ENCODE assay signal across 8 cellular contexts in genomic region chr17:50026901-50027638, GRCh38. TPM values are rescaled to one million over a fixed set of nuclear protein-coding genes. Genes with fewer than 3 reads are reported as not detected.
DNase-seq lines count a peak whose midpoint lies in the region; ATAC-seq and TF ChIP-seq lines count a peak whose summit lies in the region.

No MANE protein-coding gene starts in this region.

- H3K4me3 ChIP-seq in endodermal cell (ENCODE audit: low read length): no peak overlapping the region

- H3K36me3 Mint-ChIP-seq in endodermal cell (ENCODE audit: low read depth): no peaks in the 10 kb centered on the region

- H3K36me3 ChIP-seq in endodermal cell (ENCODE audit: control insufficient read depth, insufficient read depth, low read length): no peaks in the 10 kb centered on the region

- H3K9ac ChIP-seq in endodermal cell (ENCODE audit: extremely low read depth, low read length, poor library complexity, severe bottlenecking): no peak overlapping the region

- H3K9me3 ChIP-seq in endodermal cell (ENCODE audit: control insufficient read depth, low read length): no peaks in the 10 kb centered on the region

- H3K4me1 ChIP-seq in endodermal cell (ENCODE audit: control insufficient read depth, insufficient read depth, low read length): peaks cover 3% of the 10 kb centered on the region

- H3K4me3 Mint-ChIP-seq in endodermal cell: no peak overlapping the region

- ATAC-seq in GM19452 (IDR thresholded peaks at IDR 0.05; ENCODE audit: unreplicated experiment): no peak

- H3K27ac ChIP-seq in endodermal cell (ENCODE audit: low read depth, low read length): no peak overlapping the region

- DNase-seq in AML-193 (lab: John Stamatoyannopoulos, UW) (peak; percentile 60 to 66), H4 (ENCODE audit: low spot score) (peak; percentile 88), NCI-H774 (lab: John Stamatoyannopoulos, UW) (peak; percentile 68), endodermal cell (peak; percentile 99), middle frontal gyrus (ENCODE audit: extremely low spot score, low spot score) (peak; percentile 59)
- DNase-seq in activated CD8-positive, alpha-beta memory T cell treated with anti-CD3 and anti-CD28 coated beads for 48 hours (ENCODE audit: low read depth in 2 of 3, low spot score in 2 of 3): peak; percentile 43 to 83 (median 77)
- DNase-seq in stimulated activated CD8-positive, alpha-beta memory T cell treated with anti-CD3 and anti-CD28 coated beads, Interleukin-15, amount 100 ng/mL, for 48 hours (ENCODE audit: low read depth in 2 of 2): peak; percentile 51 to 57

- WGBS in endodermal cell (ENCODE audit: insufficient coverage in 1 of 2, insufficient read length in 1 of 2), 2 experiments: 27 to 30% methylated on average over 14 to 27 of the region's 28 CpGs

- peaks cover 12% of the 10 kb centered on the region for H3K4me1 Mint-ChIP-seq in endodermal cell

- H3K27me3 ChIP-seq in endodermal cell (ENCODE audit: control insufficient read depth, insufficient read depth, low read length, poor library complexity, severe bottlenecking): peaks cover 9% of the 10 kb centered on the region

- peaks cover 25% of the 10 kb centered on the region for H3K27me3 Mint-ChIP-seq in endodermal cell (ENCODE audit: insufficient read depth)

- H3K9me3 Mint-ChIP-seq in endodermal cell: no peaks in the 10 kb centered on the region

- peak; percentile 94 for TF ChIP-seq CTCF in endodermal cell (conservative IDR thresholded peaks at IDR 0.05)

- H3K27ac Mint-ChIP-seq in endodermal cell: no peak overlapping the region

RNA-seq across cellular contexts. Expression of gene ITGA3, which starts 28.8 kb away (rescaled TPM):
- 106 and 129 TPM in 2 replicates for total RNA-seq in H4 (2014; rRNA removed; shearing (Covaris generic))
- total RNA-seq in endodermal cell: 10 to 100 TPM; 16.6 to 21.7 TPM
- polyA plus RNA-seq in endodermal cell (2013, experiment 1 of 2): 12.1 TPM
- polyA plus RNA-seq in endodermal cell (2013, experiment 2 of 2): 14.6 TPM

RNA-seq across cellular contexts. Expression of gene DLX3, which starts 32.0 kb away (rescaled TPM):
- 0.17 TPM in 1 of 2 replicates, not detected in the other for total RNA-seq in H4 (2014; rRNA removed; shearing (Covaris generic))
- total RNA-seq in endodermal cell: 1 to 10 TPM in 1 of 2 donors, under 1 TPM in 1; 0.58 to 1.4 TPM
- polyA plus RNA-seq in endodermal cell (2013, experiment 1 of 2): 1.2 TPM
- polyA plus RNA-seq in endodermal cell (2013, experiment 2 of 2): 1.5 TPM

RNA-seq across cellular contexts. Expression of gene DLX4, which starts 58.1 kb away (rescaled TPM):
- total RNA-seq in H4 (2014; rRNA removed; shearing (Covaris generic)): 0.49 and 1.6 TPM in 2 replicates
- 1 to 10 TPM; 1.6 to 2.1 TPM for total RNA-seq in endodermal cell
- polyA plus RNA-seq in endodermal cell (2013, experiment 1 of 2): 0.64 TPM
- 0.79 TPM for polyA plus RNA-seq in endodermal cell (2013, experiment 2 of 2)
